Comparison of ENCODE assay signal across 26 cellular contexts in the genomic region with DNA sequence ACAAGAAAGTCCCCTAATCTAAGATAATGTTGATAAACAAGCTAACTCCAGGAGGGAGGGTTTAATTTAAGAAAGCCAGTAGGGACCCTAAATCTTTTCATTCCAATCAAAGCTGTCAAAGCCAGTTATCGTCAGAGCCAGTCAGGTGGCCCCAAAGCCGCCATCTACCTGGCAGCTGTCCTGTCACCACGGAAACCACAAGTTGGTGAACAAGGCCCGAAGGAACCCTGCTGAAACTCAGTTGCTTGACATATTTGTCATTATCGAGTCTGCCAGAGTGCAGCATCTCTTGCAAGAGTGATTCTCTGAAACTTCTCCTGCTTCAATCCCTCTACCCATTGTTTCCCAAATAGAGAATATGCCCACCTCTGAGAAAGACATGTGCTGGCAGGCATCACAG.
"Had no signal": no experiment of that assay in that cellular context is flagged by ENCODE, and none has a peak within 500 bp of the region (broad histone marks: within the 10 kb centered on the region; RNA-seq: fewer than 3 reads in every experiment).

No MANE protein-coding gene starts in this region.

- H3K79me2 ChIP-seq: hepatocyte had no signal

- H3K27me3 ChIP-seq: brain microvascular endothelial cell, hepatocyte, neutrophil, ovary, testis had no signal

- H3K9me3 Mint-ChIP-seq: activated naive CD4-positive, alpha-beta T cell treated with anti-CD3 and anti-CD28 coated beads, Interleukin-2, amount 50 U/mL, for 24 hours; immature natural killer cell; WTC11 had no signal

- H3K9me3 ChIP-seq: neutrophil, ovary, prostate gland, testis had no signal

- H3K4me3 ChIP-seq: hepatocyte, lung, ovary, prostate gland, testis had no signal

- DNase-seq: activated gamma-delta T cell treated with Interleukin-2 at 50 U/mL for 16 hours; activated T-cell treated with anti-CD3 and anti-CD28 coated beads, Interleukin-2, amount 50 U/mL, for 1 hour; aorta; brain microvascular endothelial cell; caudate nucleus; dermis blood vessel endothelial cell; effector CD8-positive, alpha-beta T cell; foreskin melanocyte; glutamatergic neuron; immature natural killer cell; naive thymus-derived CD8-positive, alpha-beta T cell; ovary; stimulated activated CD4-positive, alpha-beta T cell treated with anti-CD3 and anti-CD28 coated beads, Interleukin-2, amount 100 ng/mL, for 48 hours; stimulated activated CD8-positive, alpha-beta memory T cell treated with anti-CD3 and anti-CD28 coated beads, Interleukin-4, amount 100 ng/mL, for 48 hours; stimulated activated naive CD4-positive, alpha-beta T cell; T-helper 9 cell; testis; trophoblast cell had no signal

- H2AFZ ChIP-seq: hepatocyte had no signal

- H3K4me1 ChIP-seq: prostate gland, testis had no signal

- H3K4me1 Mint-ChIP-seq: activated naive CD4-positive, alpha-beta T cell treated with anti-CD3 and anti-CD28 coated beads, Interleukin-2, amount 50 U/mL, for 24 hours; immature natural killer cell; WTC11 had no signal

- H3K4me3 Mint-ChIP-seq: activated naive CD4-positive, alpha-beta T cell treated with anti-CD3 and anti-CD28 coated beads, Interleukin-2, amount 50 U/mL, for 24 hours; immature natural killer cell; naive thymus-derived CD8-positive, alpha-beta T cell; WTC11 had no signal

- H3K36me3 Mint-ChIP-seq: activated naive CD4-positive, alpha-beta T cell treated with anti-CD3 and anti-CD28 coated beads, Interleukin-2, amount 50 U/mL, for 24 hours; WTC11 had no signal

- H3K36me3 ChIP-seq: brain microvascular endothelial cell, neutrophil, ovary, prostate gland had no signal

- H3K27ac ChIP-seq: brain microvascular endothelial cell, hepatocyte, neutrophil, ovary, prostate gland, testis had no signal

- H3K4me2 ChIP-seq: hepatocyte had no signal

- H3K27ac Mint-ChIP-seq: activated naive CD4-positive, alpha-beta T cell treated with anti-CD3 and anti-CD28 coated beads, Interleukin-2, amount 50 U/mL, for 24 hours; WTC11 had no signal

- ATAC-seq: esophagus mucosa, left lobe of liver, WTC11 had no signal
